ENCODE assay signal across 1 cellular context in genomic region chr21:33255404-33255803, GRCh38.
A peak's percentile ranks its signal among the peaks of the same experiment; 100 is the strongest.
TF ChIP-seq lines count a peak whose summit lies in the region.

No MANE protein-coding gene starts in this region.

TF ChIP-seq in GM12878, 131 proteins besides CTCF, POLR2A, EP300 and RAD21:
- TF ChIP-seq, protein P1, sequence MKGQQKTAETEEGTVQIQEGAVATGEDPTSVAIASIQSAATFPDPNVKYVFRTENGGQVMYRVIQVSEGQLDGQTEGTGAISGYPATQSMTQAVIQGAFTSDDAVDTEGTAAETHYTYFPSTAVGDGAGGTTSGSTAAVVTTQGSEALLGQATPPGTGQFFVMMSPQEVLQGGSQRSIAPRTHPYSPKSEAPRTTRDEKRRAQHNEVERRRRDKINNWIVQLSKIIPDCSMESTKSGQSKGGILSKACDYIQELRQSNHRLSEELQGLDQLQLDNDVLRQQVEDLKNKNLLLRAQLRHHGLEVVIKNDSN (IDR thresholded peaks at IDR 0.05; ENCODE audit: borderline replicate concordance, extremely low read length, insufficient read depth, low read depth, low read length) = no peak
- peak; percentile 52 for TF ChIP-seq MEF2B (IDR thresholded peaks at IDR 0.05; ENCODE audit: partially characterized antibody, poor library complexity, severe bottlenecking)
